In the genomic region with DNA sequence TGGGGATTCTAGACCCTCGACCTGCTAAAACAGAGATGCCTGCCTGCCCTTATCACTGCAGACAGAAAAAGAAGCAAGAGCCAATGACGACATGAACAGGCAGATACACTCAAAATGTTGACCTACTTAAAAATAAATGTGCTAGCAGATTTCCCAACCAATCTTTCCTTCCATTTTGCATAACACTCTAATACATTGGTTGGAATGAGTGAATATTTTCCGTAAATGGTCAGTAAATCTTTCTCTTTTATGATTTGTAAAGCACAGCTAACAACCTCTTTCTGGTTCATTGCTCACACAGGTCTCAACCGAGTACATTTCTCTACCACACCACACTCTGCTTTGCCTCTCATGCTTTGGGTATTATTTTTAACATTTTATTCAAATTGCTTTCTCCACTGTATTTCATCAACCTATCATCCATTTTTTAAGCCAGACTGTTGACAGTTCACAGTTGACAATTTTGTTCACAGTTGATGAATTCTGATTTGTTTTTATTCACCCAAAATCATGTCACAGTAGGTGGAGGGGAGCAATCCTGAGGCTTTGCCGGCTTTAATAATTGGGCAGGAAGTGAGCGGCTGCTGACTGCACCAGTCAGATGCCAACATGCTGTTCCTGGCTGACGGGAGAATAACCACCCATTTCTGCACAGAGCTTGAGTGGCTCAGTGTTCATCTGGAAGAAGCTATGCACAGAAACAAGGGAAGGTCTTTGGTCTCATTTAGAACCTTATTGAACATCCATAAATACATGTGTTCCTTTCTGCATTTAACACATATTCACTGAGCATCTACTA, we compare ENCODE assay signal across 12 cellular contexts.
DNase-seq lines count a peak whose midpoint lies in the region; ATAC-seq, FAIRE-seq and TF ChIP-seq lines count a peak whose summit lies in the region.
"Had no signal": no experiment of that assay in that cellular context is flagged by ENCODE, and none has a peak within 500 bp of the region (broad histone marks: within the 10 kb centered on the region; RNA-seq: fewer than 3 reads in every experiment).

No MANE protein-coding gene starts in this region.

- intact Hi-C loops in left ventricle myocardium inferior (cut with micrococcal nuclease) (no loop called here), kidney (cut with DNase I) (no loop called here)

- TF ChIP-seq CTCF in left ventricle myocardium inferior (IDR thresholded peaks at IDR 0.05; ENCODE audit: borderline replicate concordance): no peak
- TF ChIP-seq CTCF in kidney (IDR thresholded peaks at IDR 0.05; ENCODE audit: borderline replicate concordance, extremely low read depth, insufficient read depth): no peak

- no peak for FAIRE-seq in kidney (lab: Jason Lieb, UNC)

- ATAC-seq in GM19463 (IDR thresholded peaks at IDR 0.05; ENCODE audit: unreplicated experiment) (peak; percentile 42), GM18858 (IDR thresholded peaks at IDR 0.05; ENCODE audit: unreplicated experiment) (no peak)
- ATAC-seq: activated T-cell treated with anti-CD3 and anti-CD28 coated beads, Interleukin-2, amount 50 U/mL, for 72 hours; stimulated activated naive CD8-positive, alpha-beta T cell treated with anti-CD3 and anti-CD28 coated beads, Interleukin-15, Interleukin-2, amounts not matched to agents 100 U/mL and 50 U/mL, for 24 hours had no signal

- H3K27me3 ChIP-seq in left ventricle myocardium inferior (ENCODE audit: low read depth): no peaks in the 10 kb centered on the region
- H3K27me3 ChIP-seq: BE2C had no signal

- H3K9me3 ChIP-seq in left ventricle myocardium inferior (replicated peaks): no peaks in the 10 kb centered on the region
- no peaks in the 10 kb centered on the region for H3K9me3 ChIP-seq in kidney (ENCODE audit: control insufficient read depth in 1 of 2, low read length in 2 of 2)
- H3K9me3 ChIP-seq: BE2C had no signal

- DNase-seq in A172 (ENCODE audit: low spot score) (peak; percentile 20), left ventricle myocardium inferior (no peak), kidney (no peak), NCI-H748 treated with DMSO at 0.1 percent for 48 hours (lab: John Stamatoyannopoulos, UW) (no peak)
- DNase-seq in activated effector memory CD4-positive, alpha-beta T cell treated with Interleukin-2 at 50 U/mL for 16 hours: no peak
- DNase-seq: activated T-cell treated with anti-CD3 and anti-CD28 coated beads, Interleukin-2, amount 50 U/mL, for 72 hours; BE2C; KBM-7; stimulated activated naive CD8-positive, alpha-beta T cell treated with anti-CD3 and anti-CD28 coated beads, Interleukin-15, Interleukin-2, amounts not matched to agents 100 U/mL and 50 U/mL, for 24 hours had no signal

- TF ChIP-seq POLR2A in Raji (IDR thresholded peaks at IDR 0.05; ENCODE audit: insufficient read depth, low read depth, low read length): peak; percentile 26; the same call in 1 of the 2 replicates

- H3K9ac ChIP-seq in kidney (ENCODE audit: low read length in 2 of 2): no peak overlapping the region

- H3K4me3 ChIP-seq in left ventricle myocardium inferior (no peak overlapping the region), kidney (ENCODE audit: low read length in 2 of 2) (peak overlapping the region in 1 of 2 donors; percentile 7)

- H3K27ac ChIP-seq in left ventricle myocardium inferior (replicated peaks): peak overlapping the region; percentile 67
- peak overlapping the region in 1 of 2 donors; percentile 82 for H3K27ac ChIP-seq in kidney (ENCODE audit: low read depth in 2 of 2, low read length in 2 of 2)

- H3K36me3 ChIP-seq in left ventricle myocardium inferior (no peaks in the 10 kb centered on the region), kidney (ENCODE audit: control insufficient read depth in 1 of 2, insufficient read depth in 2 of 2, low read length in 2 of 2) (no peaks in the 10 kb centered on the region)
- H3K36me3 ChIP-seq: BE2C had no signal

- H3K4me1 ChIP-seq in left ventricle myocardium inferior (peaks cover 26% of the 10 kb centered on the region), kidney (ENCODE audit: control insufficient read depth in 1 of 2, insufficient read depth in 1 of 2, low read depth in 1 of 2, low read length in 2 of 2) (peaks cover 7 to 11% of the 10 kb centered on the region in 2 donors)
- H3K4me1 ChIP-seq: BE2C had no signal
